Comparison of ENCODE assay signal across 8 cellular contexts in the genomic region with DNA sequence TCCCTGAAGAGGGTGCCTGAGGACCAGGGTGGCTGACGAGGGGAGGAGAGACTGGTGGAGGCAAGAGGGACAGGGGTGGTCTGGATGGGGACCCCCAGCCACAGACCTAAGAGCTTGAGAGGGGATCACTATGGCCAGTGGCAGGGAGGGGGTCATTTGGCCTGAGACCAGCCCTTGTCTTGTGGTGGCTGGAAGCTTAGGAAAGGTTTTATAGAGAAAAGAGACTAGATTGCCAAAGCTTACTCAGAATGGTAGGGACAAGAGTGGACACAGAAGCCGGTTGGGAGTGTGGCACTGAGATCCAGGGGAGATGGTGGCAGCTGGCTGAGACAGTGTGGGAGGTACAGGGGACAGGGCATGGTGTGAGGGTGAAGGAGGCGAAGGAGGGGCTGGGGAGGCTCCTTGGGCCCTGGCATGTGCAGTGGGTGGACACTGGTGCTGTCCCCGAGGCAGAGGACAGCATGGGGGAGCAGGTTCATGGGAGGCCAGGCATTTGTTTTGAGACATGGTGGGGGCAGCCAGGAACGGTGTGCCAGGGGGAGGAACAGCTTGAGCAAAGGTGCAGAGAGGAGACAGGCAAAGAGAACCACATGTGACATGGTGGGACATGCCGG.
DNase-seq lines count a peak whose midpoint lies in the region; ATAC-seq and TF ChIP-seq lines count a peak whose summit lies in the region.

No MANE protein-coding gene starts in this region.

- TF ChIP-seq CTCF in natural killer cell (IDR thresholded peaks at IDR 0.05), result no peak
- TF ChIP-seq CTCF in vagina (IDR thresholded peaks at IDR 0.05), result no peak
- no peak for TF ChIP-seq CTCF in CD8-positive, alpha-beta T cell (IDR thresholded peaks at IDR 0.05)

- no peaks in the 10 kb centered on the region for H3K27me3 ChIP-seq in vagina
- H3K27me3 ChIP-seq in CD8-positive, alpha-beta T cell (ENCODE audit: insufficient read depth, low read length), result no peaks in the 10 kb centered on the region

- H3K9me3 ChIP-seq in vagina, result no peaks in the 10 kb centered on the region
- H3K9me3 ChIP-seq in CD8-positive, alpha-beta T cell (ENCODE audit: low read length), result no peaks in the 10 kb centered on the region

- ATAC-seq in natural killer cell treated with Interleukin-12 subunit alpha and Interleukin-12 subunit beta and Interleukin-15 and Interleukin-18, amount 100 ng/mL, for 72 hours, result no peak
- ATAC-seq in natural killer cell, result no peak
- no peak for ATAC-seq in effector memory CD8-positive, alpha-beta T cell (replicated peaks)
- no peak for ATAC-seq in naive thymus-derived CD8-positive, alpha-beta T cell
- no peak for ATAC-seq in CD8-positive, alpha-beta T cell
- ATAC-seq in GM21360 (IDR thresholded peaks at IDR 0.05; ENCODE audit: unreplicated experiment), result no peak

- H3K36me3 ChIP-seq in vagina, result no peaks in the 10 kb centered on the region
- H3K36me3 ChIP-seq in CD8-positive, alpha-beta T cell (ENCODE audit: insufficient read depth, low read length), result no peaks in the 10 kb centered on the region

- TF ChIP-seq POLR2A in vagina (IDR thresholded peaks at IDR 0.05), result no peak

- POLR2A ChIA-PET in naive thymus-derived CD8-positive, alpha-beta T cell (lab: Charles Lee), result interaction anchor here (1.5 kb wide), 1 partner anchor 9 kb away, joined by 4 read pairs; no protein-coding TSS in a partner anchor
- POLR2A ChIA-PET in CD8-positive, alpha-beta T cell (lab: Charles Lee), result no interaction called here

- peak overlapping the region; percentile 7 to 59 for H3K27ac Mint-ChIP-seq in natural killer cell treated with Interleukin-12 subunit alpha and Interleukin-12 subunit beta and Interleukin-15 and Interleukin-18, amount 100 ng/mL, for 72 hours
- peak overlapping the region in 1 of 2 donors; percentile 61 for H3K27ac Mint-ChIP-seq in natural killer cell
- H3K27ac Mint-ChIP-seq in effector memory CD8-positive, alpha-beta T cell, result peak overlapping the region; percentile 0 to 84
- peak overlapping the region in 8 of 10 donors; percentile 22 to 85 (median 51) for H3K27ac Mint-ChIP-seq in naive thymus-derived CD8-positive, alpha-beta T cell
- no peak overlapping the region for H3K27ac Mint-ChIP-seq in CD8-positive, alpha-beta T cell

- H3K4me1 ChIP-seq in vagina, result peaks cover 76% of the 10 kb centered on the region
- H3K4me1 ChIP-seq in CD8-positive, alpha-beta T cell (ENCODE audit: insufficient read depth, low read length), result peaks cover 20% of the 10 kb centered on the region

- H3K4me1 Mint-ChIP-seq in natural killer cell treated with Interleukin-12 subunit alpha and Interleukin-12 subunit beta and Interleukin-15 and Interleukin-18, amount 100 ng/mL, for 72 hours (ENCODE audit: low read depth in 2 of 2), result peaks cover 8 to 14% of the 10 kb centered on the region in 2 donors
- H3K4me1 Mint-ChIP-seq in natural killer cell, result peaks cover 5 to 20% of the 10 kb centered on the region in 2 donors
- peaks cover 17% of the 10 kb centered on the region in 2 donors for H3K4me1 Mint-ChIP-seq in effector memory CD8-positive, alpha-beta T cell (ENCODE audit: low read depth in 2 of 2)
- peaks cover 15 to 25% (median 22%) of the 10 kb centered on the region in 4 donors for H3K4me1 Mint-ChIP-seq in naive thymus-derived CD8-positive, alpha-beta T cell
- H3K4me1 Mint-ChIP-seq in CD8-positive, alpha-beta T cell (ENCODE audit: low read depth), result peaks cover 21% of the 10 kb centered on the region

- H3K36me3 Mint-ChIP-seq in natural killer cell treated with Interleukin-12 subunit alpha and Interleukin-12 subunit beta and Interleukin-15 and Interleukin-18, amount 100 ng/mL, for 72 hours, result no peaks in the 10 kb centered on the region
- H3K36me3 Mint-ChIP-seq in natural killer cell, result no peaks in the 10 kb centered on the region
- H3K36me3 Mint-ChIP-seq in effector memory CD8-positive, alpha-beta T cell (ENCODE audit: insufficient read depth), result peaks cover 32% of the 10 kb centered on the region
- no peaks in the 10 kb centered on the region for H3K36me3 Mint-ChIP-seq in naive thymus-derived CD8-positive, alpha-beta T cell
- no peaks in the 10 kb centered on the region for H3K36me3 Mint-ChIP-seq in CD8-positive, alpha-beta T cell

- H3K27ac ChIP-seq in vagina, result peak overlapping the region; percentile 99
- no peak overlapping the region for H3K27ac ChIP-seq in CD8-positive, alpha-beta T cell (ENCODE audit: low read depth, low read length)

- CTCF ChIA-PET in CD8-positive, alpha-beta T cell (lab: Charles Lee), result interaction anchor here (1.2 to 1.5 kb wide), 3 partner anchors 8 to 366 kb away, joined by 3 to 4 read pairs (median 3); no protein-coding TSS in a partner anchor

- intact Hi-C loops in natural killer cell (cut with micrococcal nuclease), result loop anchor here (2.0 to 10.0 kb wide), 2 partner anchors 39 to 57 kb away; no protein-coding TSS in a partner anchor
- intact Hi-C loops in vagina (cut with DNase I), result loop anchor here (5.0 kb wide), 2 partner anchors 54 to 109 kb away; no protein-coding TSS in a partner anchor
- intact Hi-C loops in CD8-positive, alpha-beta T cell (cut with DNase I, micrococcal nuclease), result loop anchor here (2.0 to 10.0 kb wide), 2 partner anchors 37 to 107 kb away; no protein-coding TSS in a partner anchor

- H3K4me3 Mint-ChIP-seq in natural killer cell treated with Interleukin-12 subunit alpha and Interleukin-12 subunit beta and Interleukin-15 and Interleukin-18, amount 100 ng/mL, for 72 hours, result no peak overlapping the region
- no peak overlapping the region for H3K4me3 Mint-ChIP-seq in natural killer cell
- peak overlapping the region in 1 of 2 donors; percentile 2 for H3K4me3 Mint-ChIP-seq in effector memory CD8-positive, alpha-beta T cell
- peak overlapping the region in 4 of 10 donors; percentile 10 to 45 (median 32) for H3K4me3 Mint-ChIP-seq in naive thymus-derived CD8-positive, alpha-beta T cell
- no peak overlapping the region for H3K4me3 Mint-ChIP-seq in CD8-positive, alpha-beta T cell

- peak overlapping the region; percentile 71 to 86 for H3K4me3 ChIP-seq in vagina
- no peak overlapping the region for H3K4me3 ChIP-seq in CD8-positive, alpha-beta T cell (ENCODE audit: low read depth, low read length)

- no peak for DNase-seq in natural killer cell treated with Interleukin-12 subunit alpha and Interleukin-12 subunit beta and Interleukin-15 and Interleukin-18, amount 100 ng/mL, for 72 hours (ENCODE audit: low spot score)
- no peak for DNase-seq in natural killer cell
- no peak for DNase-seq in effector memory CD8-positive, alpha-beta T cell
- DNase-seq in naive thymus-derived CD8-positive, alpha-beta T cell, result no peak
- DNase-seq in vagina (ENCODE audit: extremely low spot score in 2 of 2), result peak in 1 of 2 donors; percentile 87
- DNase-seq in T-helper 1 cell, result no peak
- no peak for DNase-seq in CD8-positive, alpha-beta T cell

- no peaks in the 10 kb centered on the region for H3K9me3 Mint-ChIP-seq in natural killer cell treated with Interleukin-12 subunit alpha and Interleukin-12 subunit beta and Interleukin-15 and Interleukin-18, amount 100 ng/mL, for 72 hours
- H3K9me3 Mint-ChIP-seq in natural killer cell, result no peaks in the 10 kb centered on the region
- no peaks in the 10 kb centered on the region for H3K9me3 Mint-ChIP-seq in effector memory CD8-positive, alpha-beta T cell
- H3K9me3 Mint-ChIP-seq in naive thymus-derived CD8-positive, alpha-beta T cell, result no peaks in the 10 kb centered on the region
- H3K9me3 Mint-ChIP-seq in CD8-positive, alpha-beta T cell, result no peaks in the 10 kb centered on the region

- H3K27me3 Mint-ChIP-seq in natural killer cell treated with Interleukin-12 subunit alpha and Interleukin-12 subunit beta and Interleukin-15 and Interleukin-18, amount 100 ng/mL, for 72 hours, result no peaks in the 10 kb centered on the region
- no peaks in the 10 kb centered on the region for H3K27me3 Mint-ChIP-seq in natural killer cell (ENCODE audit: low read depth in 2 of 2)
- no peaks in the 10 kb centered on the region for H3K27me3 Mint-ChIP-seq in effector memory CD8-positive, alpha-beta T cell
- peaks cover 0 to 2% (median 0%) of the 10 kb centered on the region in 5 donors for H3K27me3 Mint-ChIP-seq in naive thymus-derived CD8-positive, alpha-beta T cell
- H3K27me3 Mint-ChIP-seq in CD8-positive, alpha-beta T cell (ENCODE audit: low read depth), result no peaks in the 10 kb centered on the region
